In the genomic region with DNA sequence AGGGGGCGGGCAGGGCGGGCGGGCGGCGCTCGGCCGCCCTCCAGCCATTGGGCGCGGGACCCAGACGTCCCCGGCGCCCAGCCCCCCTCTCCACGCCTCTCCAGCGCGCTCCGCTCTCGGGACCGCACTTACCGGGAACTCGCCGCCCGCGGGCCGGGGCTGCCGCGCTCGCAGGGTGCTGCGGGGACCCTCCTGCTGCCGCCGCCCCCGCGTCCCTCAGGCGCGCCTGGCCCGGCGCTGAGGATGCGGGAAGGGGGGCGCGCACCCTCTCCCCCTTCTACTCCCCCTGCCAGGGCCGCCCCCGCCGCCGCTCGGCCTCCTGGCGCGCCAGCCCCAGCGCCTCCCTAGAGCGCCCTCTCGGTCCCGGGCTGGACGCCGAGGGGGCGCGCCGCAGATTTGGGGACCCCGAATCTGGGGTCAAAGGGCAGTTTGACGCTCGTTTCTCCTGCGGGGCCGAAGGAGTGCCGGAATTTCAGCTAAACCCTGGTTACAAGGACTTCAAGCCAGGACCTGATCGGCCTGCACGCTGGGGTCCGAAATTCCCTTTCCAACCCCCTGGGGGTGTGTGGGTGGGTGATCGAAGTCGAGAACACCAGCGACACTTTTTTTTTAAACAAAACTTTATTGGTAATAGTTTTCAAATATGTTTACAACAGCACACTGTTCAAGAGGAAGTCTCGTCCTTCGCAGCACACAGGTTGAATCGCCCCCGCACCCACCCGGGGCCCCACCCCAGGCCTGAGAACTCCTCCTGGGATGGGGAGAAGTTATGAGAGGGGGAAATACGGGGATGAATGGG, we compare ENCODE assay signal across 1 cellular context.
TF ChIP-seq lines count a peak whose summit lies in the region.

No MANE protein-coding gene starts in this region.

TF ChIP-seq in GM23338, 12 proteins besides CTCF, POLR2A, EP300 and RAD21 (continued from another document):
- TF ChIP-seq EZH2 (IDR thresholded peaks at IDR 0.05; ENCODE audit: low read depth, unreplicated experiment) (no peak), ZNF331 (CRISPR knock-in tag; IDR thresholded peaks at IDR 0.05; ENCODE audit: low read depth) (no peak), POLR2AphosphoS5 (IDR thresholded peaks at IDR 0.05; ENCODE audit: low read depth) (no peak; the same call in 1 of the 2 replicates), NANOG (IDR thresholded peaks at IDR 0.05; ENCODE audit: borderline replicate concordance) (no peak), ZNF114 (CRISPR knock-in tag; IDR thresholded peaks at IDR 0.05) (no peak), STAT1 (IDR thresholded peaks at IDR 0.05; ENCODE audit: unreplicated experiment) (no peak), EZH2phosphoT487 (IDR thresholded peaks at IDR 0.05; ENCODE audit: unreplicated experiment) (no peak), JUNB (IDR thresholded peaks at IDR 0.05; ENCODE audit: unreplicated experiment) (no peak)
- TF ChIP-seq, protein P1, sequence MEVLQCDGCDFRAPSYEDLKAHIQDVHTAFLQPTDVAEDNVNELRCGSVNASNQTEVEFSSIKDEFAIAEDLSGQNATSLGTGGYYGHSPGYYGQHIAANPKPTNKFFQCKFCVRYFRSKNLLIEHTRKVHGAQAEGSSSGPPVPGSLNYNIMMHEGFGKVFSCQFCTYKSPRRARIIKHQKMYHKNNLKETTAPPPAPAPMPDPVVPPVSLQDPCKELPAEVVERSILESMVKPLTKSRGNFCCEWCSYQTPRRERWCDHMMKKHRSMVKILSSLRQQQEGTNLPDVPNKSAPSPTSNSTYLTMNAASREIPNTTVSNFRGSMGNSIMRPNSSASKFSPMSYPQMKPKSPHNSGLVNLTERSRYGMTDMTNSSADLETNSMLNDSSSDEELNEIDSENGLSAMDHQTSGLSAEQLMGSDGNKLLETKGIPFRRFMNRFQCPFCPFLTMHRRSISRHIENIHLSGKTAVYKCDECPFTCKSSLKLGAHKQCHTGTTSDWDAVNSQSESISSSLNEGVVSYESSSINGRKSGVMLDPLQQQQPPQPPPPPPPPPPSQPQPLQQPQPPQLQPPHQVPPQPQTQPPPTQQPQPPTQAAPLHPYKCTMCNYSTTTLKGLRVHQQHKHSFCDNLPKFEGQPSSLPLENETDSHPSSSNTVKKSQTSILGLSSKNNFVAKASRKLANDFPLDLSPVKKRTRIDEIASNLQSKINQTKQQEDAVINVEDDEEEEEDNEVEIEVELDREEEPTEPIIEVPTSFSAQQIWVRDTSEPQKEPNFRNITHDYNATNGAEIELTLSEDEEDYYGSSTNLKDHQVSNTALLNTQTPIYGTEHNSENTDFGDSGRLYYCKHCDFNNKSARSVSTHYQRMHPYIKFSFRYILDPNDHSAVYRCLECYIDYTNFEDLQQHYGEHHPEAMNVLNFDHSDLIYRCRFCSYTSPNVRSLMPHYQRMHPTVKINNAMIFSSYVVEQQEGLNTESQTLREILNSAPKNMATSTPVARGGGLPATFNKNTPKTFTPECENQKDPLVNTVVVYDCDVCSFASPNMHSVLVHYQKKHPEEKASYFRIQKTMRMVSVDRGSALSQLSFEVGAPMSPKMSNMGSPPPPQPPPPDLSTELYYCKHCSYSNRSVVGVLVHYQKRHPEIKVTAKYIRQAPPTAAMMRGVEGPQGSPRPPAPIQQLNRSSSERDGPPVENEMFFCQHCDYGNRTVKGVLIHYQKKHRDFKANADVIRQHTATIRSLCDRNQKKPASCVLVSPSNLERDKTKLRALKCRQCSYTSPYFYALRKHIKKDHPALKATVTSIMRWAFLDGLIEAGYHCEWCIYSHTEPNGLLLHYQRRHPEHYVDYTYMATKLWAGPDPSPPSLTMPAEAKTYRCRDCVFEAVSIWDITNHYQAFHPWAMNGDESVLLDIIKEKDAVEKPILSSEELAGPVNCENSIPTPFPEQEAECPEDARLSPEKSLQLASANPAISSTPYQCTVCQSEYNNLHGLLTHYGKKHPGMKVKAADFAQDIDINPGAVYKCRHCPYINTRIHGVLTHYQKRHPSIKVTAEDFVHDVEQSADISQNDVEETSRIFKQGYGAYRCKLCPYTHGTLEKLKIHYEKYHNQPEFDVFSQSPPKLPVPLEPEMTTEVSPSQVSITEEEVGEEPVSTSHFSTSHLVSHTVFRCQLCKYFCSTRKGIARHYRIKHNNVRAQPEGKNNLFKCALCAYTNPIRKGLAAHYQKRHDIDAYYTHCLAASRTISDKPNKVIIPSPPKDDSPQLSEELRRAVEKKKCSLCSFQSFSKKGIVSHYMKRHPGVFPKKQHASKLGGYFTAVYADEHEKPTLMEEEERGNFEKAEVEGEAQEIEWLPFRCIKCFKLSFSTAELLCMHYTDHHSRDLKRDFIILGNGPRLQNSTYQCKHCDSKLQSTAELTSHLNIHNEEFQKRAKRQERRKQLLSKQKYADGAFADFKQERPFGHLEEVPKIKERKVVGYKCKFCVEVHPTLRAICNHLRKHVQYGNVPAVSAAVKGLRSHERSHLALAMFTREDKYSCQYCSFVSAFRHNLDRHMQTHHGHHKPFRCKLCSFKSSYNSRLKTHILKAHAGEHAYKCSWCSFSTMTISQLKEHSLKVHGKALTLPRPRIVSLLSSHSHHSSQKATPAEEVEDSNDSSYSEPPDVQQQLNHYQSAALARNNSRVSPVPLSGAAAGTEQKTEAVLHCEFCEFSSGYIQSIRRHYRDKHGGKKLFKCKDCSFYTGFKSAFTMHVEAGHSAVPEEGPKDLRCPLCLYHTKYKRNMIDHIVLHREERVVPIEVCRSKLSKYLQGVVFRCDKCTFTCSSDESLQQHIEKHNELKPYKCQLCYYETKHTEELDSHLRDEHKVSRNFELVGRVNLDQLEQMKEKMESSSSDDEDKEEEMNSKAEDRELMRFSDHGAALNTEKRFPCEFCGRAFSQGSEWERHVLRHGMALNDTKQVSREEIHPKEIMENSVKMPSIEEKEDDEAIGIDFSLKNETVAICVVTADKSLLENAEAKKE (CRISPR knock-in tag; IDR thresholded peaks at IDR 0.05): no peak
TF ChIP-seq in GM23338: peak in this region for 0.
